In the genomic region with DNA sequence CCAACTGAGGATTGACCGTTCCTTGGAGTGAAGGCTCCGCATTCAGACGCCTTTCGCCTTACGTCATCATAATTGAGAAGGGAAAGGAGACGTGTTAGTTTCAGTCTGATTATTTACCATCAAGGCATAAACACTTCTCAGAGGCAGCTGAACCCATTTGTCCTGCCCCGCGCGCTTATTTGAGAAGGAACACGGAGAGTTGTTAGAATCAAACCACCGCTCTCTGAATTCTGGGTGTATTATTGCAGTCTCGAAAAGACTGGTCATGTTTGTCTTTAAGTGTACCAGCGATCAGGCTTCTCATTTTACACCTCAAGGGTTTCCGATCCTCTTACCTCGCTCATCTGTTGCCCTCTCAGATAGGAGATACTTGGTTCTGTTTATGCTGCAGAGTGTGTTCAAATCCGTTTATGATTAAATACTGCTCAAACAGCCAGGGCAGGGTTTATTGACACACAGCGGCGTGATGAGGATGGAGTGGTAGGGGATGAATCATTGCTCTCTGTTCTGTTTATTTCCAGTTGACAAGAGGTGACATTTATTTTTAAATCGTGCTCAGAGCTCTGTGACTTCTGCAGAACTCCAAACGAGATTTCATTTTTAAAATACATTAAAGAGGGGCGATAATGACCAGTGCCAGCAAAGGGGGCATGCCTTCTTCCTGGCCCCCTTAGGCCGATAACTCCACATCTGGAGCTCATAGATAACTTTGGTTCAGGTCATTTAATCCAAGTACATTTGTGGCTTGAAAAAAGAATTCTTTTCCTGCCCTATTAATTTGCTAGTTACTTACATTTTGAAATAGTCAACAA, we compare ENCODE assay signal across 8 cellular contexts. TPM values are rescaled to one million over a fixed set of nuclear protein-coding genes. Genes with fewer than 3 reads are reported as not detected.
DNase-seq lines count a peak whose midpoint lies in the region; ATAC-seq and TF ChIP-seq lines count a peak whose summit lies in the region.

No MANE protein-coding gene starts in this region.

- ATAC-seq in GM21526 (IDR thresholded peaks at IDR 0.05; ENCODE audit: low FRiP score, unreplicated experiment), result peak; percentile 48

- TF ChIP-seq EP300 in stomach (IDR thresholded peaks at IDR 0.05), result no peak

- no peaks in the 10 kb centered on the region for H3K9me2 ChIP-seq in DOHH2 (replicated peaks; ENCODE audit: control insufficient read depth, low read length)

- intact Hi-C loops in stomach (cut with DNase I; ENCODE audit: low total_unique reads), result no loop called here

- peaks cover 27% of the 10 kb centered on the region; the same call in 1 of the 2 replicates for H4K20me1 ChIP-seq in DOHH2 (ENCODE audit: control insufficient read depth, insufficient read depth, low read depth, low read length)

- peak overlapping the region; percentile 76 for H3K4me2 ChIP-seq in DOHH2 (ENCODE audit: low read length)

- peaks cover 97% of the 10 kb centered on the region for H3K79me2 ChIP-seq in DOHH2 (ENCODE audit: control insufficient read depth, low read length)

- TF ChIP-seq CTCF in DOHH2 (IDR thresholded peaks at IDR 0.05; ENCODE audit: low read depth, low read length, poor library complexity, severe bottlenecking) (no peak), stomach (IDR thresholded peaks at IDR 0.05) (no peak)

- 56 to 61% (median 58%) methylated on average over 22 of the region's 22 CpGs for WGBS in stomach, 5 donors

- peak overlapping the region; percentile 68 for H3K4me3 ChIP-seq in DOHH2 (ENCODE audit: low read length)
- peak overlapping the region; percentile 87 for H3K4me3 ChIP-seq in endocrine pancreas (ENCODE audit: control insufficient read depth, insufficient read depth, low read length)
- H3K4me3 ChIP-seq in stomach, result no peak overlapping the region

- H3F3A ChIP-seq in DOHH2 (ENCODE audit: control insufficient read depth, insufficient read depth), result peaks cover 7% of the 10 kb centered on the region

- H3K27me3 ChIP-seq in DOHH2 (ENCODE audit: control insufficient read depth, low read length) (no peaks in the 10 kb centered on the region), endocrine pancreas (ENCODE audit: control insufficient read depth, insufficient read depth, low read length) (no peaks in the 10 kb centered on the region), stomach (no peaks in the 10 kb centered on the region)

- peaks cover 29% of the 10 kb centered on the region for H3K36me3 ChIP-seq in DOHH2 (ENCODE audit: control insufficient read depth, low read length)
- no peaks in the 10 kb centered on the region for H3K36me3 ChIP-seq in endocrine pancreas (ENCODE audit: control insufficient read depth, insufficient read depth, low read length)
- H3K36me3 ChIP-seq in stomach, result no peaks in the 10 kb centered on the region

- no peaks in the 10 kb centered on the region for H3K9me3 ChIP-seq in DOHH2 (ENCODE audit: control insufficient read depth, insufficient read depth, low read length)
- H3K9me3 ChIP-seq in endocrine pancreas (ENCODE audit: control insufficient read depth, low read length), result no peaks in the 10 kb centered on the region
- no peaks in the 10 kb centered on the region for H3K9me3 ChIP-seq in stomach

- H3K4me1 ChIP-seq in DOHH2 (ENCODE audit: control insufficient read depth, low read length) (peaks cover 38% of the 10 kb centered on the region), endocrine pancreas (ENCODE audit: control insufficient read depth, insufficient read depth, low read length) (no peaks in the 10 kb centered on the region), stomach (peaks cover 11 to 80% (median 50%) of the 10 kb centered on the region in 4 donors)

- peak overlapping the region; percentile 58 for H3K27ac ChIP-seq in DOHH2 (ENCODE audit: low read depth, low read length)
- peak overlapping the region in 3 of 5 donors; percentile 2 to 51 (median 47) for H3K27ac ChIP-seq in stomach

- no peak for TF ChIP-seq POLR2A in stomach (IDR thresholded peaks at IDR 0.05)

- peak; percentile 41 for DNase-seq in NCI-H2196 (lab: John Stamatoyannopoulos, UW; ENCODE audit: unreplicated experiment)
- no peak for DNase-seq in stomach
- no peak for DNase-seq in cortex of kidney (lab: John Stamatoyannopoulos, UW)
- DNase-seq in NCI-H1105 treated with DMSO at 0.1 percent for 48 hours (lab: John Stamatoyannopoulos, UW), result no peak
- DNase-seq in D341Med (ENCODE audit: low spot score), result no peak

- peak overlapping the region; percentile 60 for H3K9ac ChIP-seq in endocrine pancreas (ENCODE audit: control insufficient read depth, insufficient read depth, low read length)

RNA-seq across cellular contexts. Expression of a gene that starts 30.5 kb away (rescaled TPM):
- 10 to 100 TPM; 19.3 to 88.1 (median 27.2) TPM for total RNA-seq in stomach
- polyA plus RNA-seq in stomach, result 1 to 10 TPM; 2.9 to 5.4 (median 3.9) TPM

Comparison
In these comparisons a context has a peak if more than half of its experiments do, and no peak if none do; other contexts are left out.
1. H3K4me3 ChIP-seq: peak in DOHH2 (single experiment) and endocrine pancreas (single experiment); none in stomach (0 of 4).